In the genomic region with DNA sequence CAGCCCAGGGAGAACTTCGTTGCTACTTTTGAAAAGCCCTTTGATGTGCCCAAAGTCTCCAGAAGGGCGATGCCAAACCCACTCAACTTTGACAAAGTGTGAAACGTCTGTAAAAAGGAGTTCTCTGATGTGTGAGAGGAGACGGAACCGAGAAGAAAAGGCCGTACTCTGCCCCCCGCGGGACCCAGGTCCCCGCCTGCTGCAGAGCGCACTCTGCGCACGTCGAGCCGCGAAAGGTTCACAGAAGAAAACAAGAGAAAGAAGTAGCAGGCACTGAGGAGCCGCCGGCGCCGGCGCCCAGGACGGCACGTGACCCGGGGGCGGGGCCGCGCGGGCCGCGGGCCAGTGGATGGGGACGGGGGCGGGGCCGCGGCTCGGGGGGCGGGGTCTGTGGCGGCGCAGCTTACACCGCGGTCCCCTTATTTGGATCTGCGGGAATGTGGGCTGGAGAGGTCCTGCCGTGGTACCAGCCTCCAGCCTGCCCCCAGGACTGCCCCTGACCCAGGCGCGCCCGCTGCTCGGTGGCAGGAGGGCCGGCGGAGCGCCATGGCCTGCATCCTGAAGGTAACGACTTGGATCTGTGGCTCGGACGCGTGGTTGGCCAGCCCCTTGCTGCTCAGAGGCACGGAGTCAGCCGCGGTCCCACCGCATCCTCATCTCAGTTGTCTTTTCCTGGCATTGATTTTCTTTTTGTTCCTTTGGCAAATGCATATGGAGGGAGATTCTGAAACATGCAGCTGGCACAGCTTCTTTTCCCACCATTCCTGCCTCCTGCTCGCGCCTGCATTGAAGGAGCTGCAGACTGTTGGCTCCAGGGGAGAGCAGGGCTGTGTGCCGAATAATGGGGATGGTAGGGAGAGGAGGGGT, we compare ENCODE assay signal across 8 cellular contexts. TPM values are rescaled to one million over a fixed set of nuclear protein-coding genes. Genes with fewer than 3 reads are reported as not detected.
DNase-seq lines count a peak whose midpoint lies in the region; ATAC-seq and TF ChIP-seq lines count a peak whose summit lies in the region.

A gene (plus strand): TSS at position 426 of the 867 bp plus-strand sequence.

- intact Hi-C loops in mucosa of descending colon (cut with DNase I, micrococcal nuclease), result no loop called here

- no peaks in the 10 kb centered on the region for H3K9me3 ChIP-seq in mucosa of descending colon

- ATAC-seq in GM18867 (IDR thresholded peaks at IDR 0.05; ENCODE audit: unreplicated experiment) (peak; percentile 96), HG03066 (IDR thresholded peaks at IDR 0.05; ENCODE audit: low read depth, unreplicated experiment) (peak; percentile 75), mucosa of descending colon (peak; percentile 99)

- H3K4me1 ChIP-seq in mucosa of descending colon (ENCODE audit: low read depth), result peaks cover 16% of the 10 kb centered on the region

- H3K4me3 ChIP-seq in epithelial cell of proximal tubule (ENCODE audit: low read depth, low read length), result peak within 1 kb of the TSS; percentile 67
- peak within 1 kb of the TSS; percentile 25 for H3K4me3 ChIP-seq in mucosa of descending colon

- DNase-seq in A172 (ENCODE audit: low spot score) (peak; percentile 13), NCI-H526 treated with DMSO at 0.1 percent for 48 hours (lab: John Stamatoyannopoulos, UW) (peak; percentile 62), activated T-cell treated with anti-CD3 and anti-CD28 coated beads for 48 hours (ENCODE audit: low read depth) (peak; percentile 76), epithelial cell of proximal tubule (ENCODE audit: low read depth) (no peak), mucosa of descending colon (peak; percentile 84 to 89 (median 85))
- peak; percentile 59 to 66 for DNase-seq in stimulated activated CD8-positive, alpha-beta memory T cell treated with anti-CD3 and anti-CD28 coated beads, Interleukin-2, amount 100 ng/mL, for 48 hours (ENCODE audit: low read depth in 2 of 2)

- H3K36me3 ChIP-seq in mucosa of descending colon (ENCODE audit: low read depth), result no peaks in the 10 kb centered on the region

- TF ChIP-seq CTCF in epithelial cell of proximal tubule (conservative IDR thresholded peaks at IDR 0.05; ENCODE audit: low read depth, low read length) (no peak), mucosa of descending colon (IDR thresholded peaks at IDR 0.05) (no peak)

RNA-seq across cellular contexts. Expression of the gene that starts here (rescaled TPM):
- 1.8 and 1.9 TPM in 2 replicates for total RNA-seq in A172 (2014; rRNA removed; shearing (Covaris generic))
- total RNA-seq in epithelial cell of proximal tubule, result 0.75 and 1.8 TPM in 2 replicates
- total RNA-seq in mucosa of descending colon, result 1 to 10 TPM; 5.4 to 9.0 (median 6.7) TPM
